Comparison of ENCODE assay signal across 29 cellular contexts in the genomic region with DNA sequence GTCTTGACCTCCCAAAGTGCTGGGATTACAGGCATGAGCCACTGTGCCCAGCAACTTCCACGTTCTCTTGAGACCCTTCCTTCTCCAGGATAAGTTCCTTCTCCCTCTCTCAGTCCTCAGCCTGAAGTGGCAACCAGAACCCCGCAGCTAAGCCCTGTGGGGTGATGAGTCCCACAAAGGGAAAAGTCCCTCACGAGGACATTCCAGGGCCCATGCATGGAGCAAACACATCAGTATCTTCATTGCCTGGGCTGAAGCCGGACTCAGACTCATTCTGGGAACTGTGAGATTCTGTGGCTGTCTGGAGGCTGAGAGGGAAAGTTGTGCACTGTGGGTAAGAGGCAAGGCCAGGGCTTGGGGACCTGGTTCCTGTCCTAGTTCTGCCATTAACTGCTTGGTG.
"Had no signal": no experiment of that assay in that cellular context is flagged by ENCODE, and none has a peak within 500 bp of the region (broad histone marks: within the 10 kb centered on the region; RNA-seq: fewer than 3 reads in every experiment).

No MANE protein-coding gene starts in this region.

- H3K27ac Mint-ChIP-seq: natural killer cell treated with Interleukin-12 subunit alpha and Interleukin-12 subunit beta and Interleukin-15 and Interleukin-18, amount 100 ng/mL, for 72 hours; neural progenitor cell; progenitor cell of endocrine pancreas; stimulated activated effector memory CD8-positive, alpha-beta T cell treated with anti-CD3 and anti-CD28 coated beads, Interleukin-12 subunit alpha, Interleukin-12 subunit beta, amount 100 ng/mL, for 72 hours; stimulated activated naive B cell treated with anti-CD40 and anti-IgM and Interleukin-4, amounts not matched to agents 10 μg/mL and 1 μg/mL and 100 μg/mL, for 72 hours; stimulated activated naive CD8-positive, alpha-beta T cell treated with anti-CD3 and anti-CD28 coated beads, Interleukin-15, Interleukin-2, amounts not matched to agents 100 ng/mL and 50 ng/mL, for 24 hours had no signal

- H2AFZ ChIP-seq: neural progenitor cell, parathyroid adenoma had no signal

- H3K4me2 ChIP-seq: neural progenitor cell had no signal

- H3K4me1 ChIP-seq: neural progenitor cell, parathyroid adenoma, psoas muscle, right lobe of liver, thyroid gland had no signal

- ATAC-seq: naive thymus-derived CD8-positive, alpha-beta T cell; psoas muscle; right cardiac atrium; right lobe of liver; stimulated activated effector memory CD8-positive, alpha-beta T cell treated with anti-CD3 and anti-CD28 coated beads, Interleukin-12 subunit alpha, Interleukin-12 subunit beta, amount 100 ng/mL, for 72 hours; stimulated activated naive B cell treated with anti-CD40 and anti-IgM and Interleukin-4, amounts not matched to agents 10 μg/mL and 1 μg/mL and 100 μg/mL, for 72 hours had no signal

- H3K4me3 ChIP-seq: neural progenitor cell, ovary, psoas muscle, right lobe of liver, sigmoid colon, stomach, thoracic aorta, thyroid gland, tibial nerve, upper lobe of left lung, vagina had no signal

- H3K4me3 Mint-ChIP-seq: naive thymus-derived CD8-positive, alpha-beta T cell; natural killer cell treated with Interleukin-12 subunit alpha and Interleukin-12 subunit beta and Interleukin-15 and Interleukin-18, amount 100 ng/mL, for 72 hours; neural progenitor cell; stimulated activated effector memory CD8-positive, alpha-beta T cell treated with anti-CD3 and anti-CD28 coated beads, Interleukin-12 subunit alpha, Interleukin-12 subunit beta, amount 100 ng/mL, for 72 hours; stimulated activated naive B cell treated with anti-CD40 and anti-IgM and Interleukin-4, amounts not matched to agents 10 μg/mL and 1 μg/mL and 100 μg/mL, for 72 hours; stimulated activated naive CD8-positive, alpha-beta T cell treated with anti-CD3 and anti-CD28 coated beads, Interleukin-15, Interleukin-2, amounts not matched to agents 100 ng/mL and 50 ng/mL, for 24 hours had no signal

- H3K27ac ChIP-seq: neural progenitor cell, neutrophil, ovary, parathyroid adenoma, psoas muscle, right lobe of liver, sigmoid colon, stomach, thoracic aorta, thyroid gland, tibial nerve, upper lobe of left lung, vagina had no signal

- H3K27me3 ChIP-seq: ovary, thyroid gland, vagina had no signal

- H3K4me1 Mint-ChIP-seq: naive thymus-derived CD8-positive, alpha-beta T cell; stimulated activated effector memory CD8-positive, alpha-beta T cell treated with anti-CD3 and anti-CD28 coated beads, Interleukin-12 subunit alpha, Interleukin-12 subunit beta, amount 100 ng/mL, for 72 hours; stimulated activated naive B cell treated with anti-CD40 and anti-IgM and Interleukin-4, amounts not matched to agents 10 μg/mL and 1 μg/mL and 100 μg/mL, for 72 hours had no signal

- H3K36me3 Mint-ChIP-seq: natural killer cell treated with Interleukin-12 subunit alpha and Interleukin-12 subunit beta and Interleukin-15 and Interleukin-18, amount 100 ng/mL, for 72 hours; stimulated activated effector memory CD8-positive, alpha-beta T cell treated with anti-CD3 and anti-CD28 coated beads, Interleukin-12 subunit alpha, Interleukin-12 subunit beta, amount 100 ng/mL, for 72 hours had no signal

- H3K79me2 ChIP-seq: parathyroid adenoma had no signal

- H3K9ac ChIP-seq: neural progenitor cell, parathyroid adenoma had no signal

- H3K36me3 ChIP-seq: neural progenitor cell, neutrophil, ovary, right lobe of liver, sigmoid colon, stomach, thoracic aorta, thyroid gland, tibial nerve, upper lobe of left lung, vagina had no signal

- DNase-seq: naive thymus-derived CD8-positive, alpha-beta T cell; nucleus accumbens; ovary; posterior cingulate gyrus; psoas muscle; right cardiac atrium; right lobe of liver; sigmoid colon; small intestine; stimulated activated CD4-positive, alpha-beta T cell treated with anti-CD3 and anti-CD28 coated beads, Interleukin-15, amount 100 ng/mL, for 24 hours; stimulated activated CD4-positive, alpha-beta T cell treated with anti-CD3 and anti-CD28 coated beads, Interleukin-2, amount 100 ng/mL, for 24 hours; stimulated activated CD4-positive, alpha-beta T cell treated with anti-CD3 and anti-CD28 coated beads, Interleukin-2, amount 100 ng/mL, for 48 hours; stimulated activated CD4-positive, alpha-beta T cell treated with anti-CD3 and anti-CD28 coated beads, Interleukin-4, amount 100 ng/mL, for 24 hours; stimulated activated naive B cell treated with anti-CD40 and anti-IgM and Interleukin-4, amounts not matched to agents 10 μg/mL and 1 μg/mL and 100 μg/mL, for 72 hours; stimulated activated naive CD4-positive, alpha-beta T cell treated with Interleukin-2 at 50 U/mL for 16 hours; stomach; thyroid gland; trophoblast cell; upper lobe of left lung had no signal

- H3K9me3 ChIP-seq: neutrophil, ovary, psoas muscle, right lobe of liver, thoracic aorta, thyroid gland, vagina had no signal
